ENCODE assay signal across 1 cellular context in genomic region chr3:125110016-125110875, GRCh38.
A peak's percentile ranks its signal among the peaks of the same experiment; 100 is the strongest.
TF ChIP-seq lines count a peak whose summit lies in the region.

No MANE protein-coding gene starts in this region.

TF ChIP-seq in SK-N-SH, 30 proteins besides CTCF, POLR2A, EP300 and RAD21 (continued from another document):
- TF ChIP-seq NRF1 (IDR thresholded peaks at IDR 0.05; ENCODE audit: low read depth, low read length), result no peak
- peak; percentile 6; the same call in 1 of the 2 replicates for TF ChIP-seq REST (IDR thresholded peaks at IDR 0.05; ENCODE audit: low read depth, low read length)
- TF ChIP-seq USF2 (IDR thresholded peaks at IDR 0.05; ENCODE audit: borderline replicate concordance, low read depth, low read length), result no peak
- peak; percentile 40; the same call in 1 of the 2 replicates for TF ChIP-seq ELF1 (IDR thresholded peaks at IDR 0.05)
- TF ChIP-seq ZBTB33 (IDR thresholded peaks at IDR 0.05; ENCODE audit: borderline replicate concordance, low read depth), result peak; percentile 55; the same call in 1 of the 2 replicates
- no peak for TF ChIP-seq CHD2 (IDR thresholded peaks at IDR 0.05; ENCODE audit: low read length, partially characterized antibody)
- TF ChIP-seq MEF2A (IDR thresholded peaks at IDR 0.05; ENCODE audit: borderline replicate concordance, low read depth), result no peak
- no peak for TF ChIP-seq SIN3A (IDR thresholded peaks at IDR 0.05; ENCODE audit: borderline replicate concordance, low read depth, low read length)
- peak; percentile 95 for TF ChIP-seq MAX (IDR thresholded peaks at IDR 0.05; ENCODE audit: low read depth)
- peak; percentile 99 for TF ChIP-seq JUND (IDR thresholded peaks at IDR 0.05)
- no peak for TF ChIP-seq GATA2 (CRISPR knock-in tag; IDR thresholded peaks at IDR 0.05)
